8 cellular contexts compared by ENCODE assay signal in the genomic region with DNA sequence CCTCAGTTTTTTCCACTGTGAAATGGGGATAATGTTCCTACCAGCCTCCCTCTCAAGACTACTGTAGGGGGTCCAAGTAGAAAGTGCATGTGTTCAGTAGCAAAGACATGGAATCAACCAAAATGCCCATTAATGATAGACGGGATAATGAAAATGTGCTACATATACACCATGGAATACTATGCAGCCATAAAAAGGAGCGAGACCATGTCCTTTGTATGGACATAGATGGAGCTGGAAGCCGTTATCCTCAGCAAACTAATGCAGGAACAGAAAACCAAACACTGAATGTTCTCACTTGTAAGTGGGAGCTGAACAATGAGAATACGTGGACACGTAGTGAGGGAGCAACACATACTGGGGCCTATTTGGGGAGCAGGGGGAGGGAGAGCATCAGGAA.
"Had no signal": no experiment of that assay in that cellular context is flagged by ENCODE, and none has a peak within 500 bp of the region (broad histone marks: within the 10 kb centered on the region; RNA-seq: fewer than 3 reads in every experiment).

No MANE protein-coding gene starts in this region.

- H3K9ac ChIP-seq: KMS-11 had no signal

- DNase-seq: IMR-90, Karpas-422, Kasumi-1, KBM-7, KG1 had no signal

- H3K27ac ChIP-seq: HL-60, KMS-11 had no signal

- FAIRE-seq: HTR-8/SVneo had no signal

- H3K4me2 ChIP-seq: KMS-11 had no signal
